ENCODE assay signal across 8 cellular contexts in the genomic region with DNA sequence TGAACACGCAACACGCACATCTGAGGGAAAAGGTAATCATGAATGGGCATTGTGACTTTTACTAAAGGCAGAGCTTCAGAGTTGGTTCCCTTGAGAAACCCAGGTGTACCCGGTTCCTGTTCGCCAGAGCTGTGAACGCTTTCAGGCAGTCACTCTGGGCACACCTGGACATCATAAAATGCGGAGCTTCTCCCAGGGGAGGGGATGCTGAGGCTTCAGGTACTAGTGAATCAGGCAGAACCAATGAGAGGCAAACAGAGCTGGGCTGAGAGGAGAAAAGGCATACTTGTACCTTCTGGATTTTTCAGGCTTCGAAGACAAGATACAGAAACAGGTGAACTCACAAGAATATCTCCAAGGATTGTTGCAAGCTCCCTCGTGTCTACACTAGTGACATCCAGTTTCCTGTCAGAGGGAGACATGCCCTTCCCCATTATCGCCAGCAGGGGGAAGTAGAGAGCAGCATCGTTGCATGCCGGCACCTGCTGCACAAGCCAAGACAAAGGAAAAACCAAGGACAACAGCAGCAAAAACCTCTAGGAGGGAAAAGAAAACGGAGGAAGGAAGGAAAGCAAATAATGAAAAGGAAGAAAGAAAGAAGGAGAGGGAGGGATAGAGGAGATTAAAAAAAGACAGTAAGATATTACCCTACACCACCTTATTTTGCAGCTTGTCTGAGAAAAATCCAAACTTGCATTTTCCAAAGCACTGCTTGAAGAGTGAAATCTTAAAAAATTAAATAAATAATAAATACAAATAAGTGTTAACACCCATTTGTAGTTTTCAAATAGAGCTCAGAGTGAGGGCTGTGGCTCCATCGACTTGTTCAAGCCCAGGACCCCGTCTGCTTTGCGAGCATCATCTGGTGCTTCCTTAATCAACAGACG. TPM values are rescaled to one million over a fixed set of nuclear protein-coding genes. Genes with fewer than 3 reads are reported as not detected.
DNase-seq lines count a peak whose midpoint lies in the region; ATAC-seq and TF ChIP-seq lines count a peak whose summit lies in the region.

No MANE protein-coding gene starts in this region.

- DNase-seq in CD4-positive, alpha-beta T cell = peak; percentile 56 to 78 (median 65)
- DNase-seq in NCI-H1048 (lab: John Stamatoyannopoulos, UW) (peak; percentile 1), cardiac muscle cell (ENCODE audit: low read depth in 1 of 2, low spot score in 1 of 2) (peak; percentile 74 to 78), psoas muscle (peak; percentile 61 to 72), aorta (peak; percentile 77 to 89)
- peak; percentile 73 to 81 for DNase-seq in activated naive CD4-positive, alpha-beta T cell treated with anti-CD3 and anti-CD28 coated beads, Interleukin-2, amount 50 U/mL, for 72 hours (ENCODE audit: low spot score in 2 of 2)

- POLR2A ChIA-PET in CD4-positive, alpha-beta T cell (lab: Charles Lee) = interaction anchor here (0.7 to 3.0 kb wide), 7 partner anchors 44 to 609 kb away, joined by 3 to 25 read pairs (median 4); a partner anchor contains a TSS

- no peaks in the 10 kb centered on the region for H4K20me1 ChIP-seq in SU-DHL-6 (ENCODE audit: low read depth, low read length)

- peak overlapping the region; percentile 51 for H3K4me3 Mint-ChIP-seq in CD4-positive, alpha-beta T cell

- ATAC-seq in CD4-positive, alpha-beta T cell (ENCODE audit: poor library complexity) = peak; percentile 65
- ATAC-seq in GM21526 (IDR thresholded peaks at IDR 0.05; ENCODE audit: low FRiP score, unreplicated experiment) = peak; percentile 65
- peak; percentile 42 to 49 for ATAC-seq in activated naive CD4-positive, alpha-beta T cell treated with anti-CD3 and anti-CD28 coated beads, Interleukin-2, amount 50 U/mL, for 72 hours
- peak; percentile 75 to 83 (median 79) for ATAC-seq in psoas muscle
- peak; percentile 86 for ATAC-seq in aorta (ENCODE audit: low FRiP score)

- peaks cover 19% of the 10 kb centered on the region for H3K27me3 Mint-ChIP-seq in CD4-positive, alpha-beta T cell

- H3K4me3 ChIP-seq in SU-DHL-6 (ENCODE audit: insufficient read depth, low read length, poor library complexity, severe bottlenecking) (no peak overlapping the region), cardiac muscle cell (no peak overlapping the region), psoas muscle (no peak overlapping the region), aorta (ENCODE audit: low read length in 2 of 2) (no peak overlapping the region)

- intact Hi-C loops in CD4-positive, alpha-beta T cell (cut with DNase I, micrococcal nuclease) = loop anchor here (1.0 to 5.0 kb wide), 3 partner anchors 73 to 552 kb away; a partner anchor contains a TSS
- intact Hi-C loops in psoas muscle (cut with DNase I) = loop anchor here (2.0 to 10.0 kb wide), 4 partner anchors 206 to 552 kb away; no protein-coding TSS in a partner anchor
- intact Hi-C loops in aorta (cut with DNase I) = loop anchor here (5.0 to 10.0 kb wide), 4 partner anchors 170 to 633 kb away; a partner anchor contains a TSS

- H3K36me3 ChIP-seq in SU-DHL-6 (ENCODE audit: low read length) (no peaks in the 10 kb centered on the region), cardiac muscle cell (no peaks in the 10 kb centered on the region), psoas muscle (ENCODE audit: insufficient read depth in 1 of 2, low read depth in 1 of 2) (no peaks in the 10 kb centered on the region), aorta (ENCODE audit: control insufficient read depth in 1 of 2, insufficient read depth in 2 of 2, low read length in 1 of 2) (no peaks in the 10 kb centered on the region)

- H3K79me2 ChIP-seq in SU-DHL-6 (ENCODE audit: insufficient read depth, low read length) = no peaks in the 10 kb centered on the region

- peak overlapping the region; percentile 83 for H2AFZ ChIP-seq in SU-DHL-6 (ENCODE audit: low read depth, low read length, severe bottlenecking)

- 27 to 34% (median 32%) methylated on average over 16 of the region's 16 CpGs for WGBS in psoas muscle, 3 donors
- WGBS in aorta, 2 donors = 36 to 38% methylated on average over 16 of the region's 16 CpGs

- peaks cover 3% of the 10 kb centered on the region for H3K4me1 ChIP-seq in cardiac muscle cell (ENCODE audit: low read depth)
- no peaks in the 10 kb centered on the region for H3K4me1 ChIP-seq in psoas muscle
- H3K4me1 ChIP-seq in aorta (ENCODE audit: control insufficient read depth in 1 of 2, insufficient read depth in 2 of 2, low read length in 2 of 2) = no peaks in the 10 kb centered on the region

- H3K27ac ChIP-seq in CD4-positive, alpha-beta T cell (ENCODE audit: low read depth, low read length) = no peak overlapping the region
- H3K27ac ChIP-seq in SU-DHL-6 (ENCODE audit: low read depth, low read length) = no peak overlapping the region
- no peak overlapping the region for H3K27ac ChIP-seq in cardiac muscle cell
- no peak overlapping the region for H3K27ac ChIP-seq in psoas muscle
- no peak overlapping the region for H3K27ac ChIP-seq in aorta (ENCODE audit: low read depth in 1 of 2, low read length in 2 of 2)

- no peaks in the 10 kb centered on the region for H3K9me2 ChIP-seq in SU-DHL-6 (replicated peaks; ENCODE audit: insufficient read depth, low read length)

- H3F3A ChIP-seq in SU-DHL-6 (ENCODE audit: insufficient read depth) = no peaks in the 10 kb centered on the region

- CTCF ChIA-PET in CD4-positive, alpha-beta T cell (lab: Charles Lee) = interaction anchor here (0.5 to 4.7 kb wide), 18 partner anchors 9 to 682 kb away, joined by 3 to 49 read pairs (median 4); a partner anchor contains a TSS

- TF ChIP-seq CTCF in CD4-positive, alpha-beta T cell (IDR thresholded peaks at IDR 0.05) = peak; percentile 98
- TF ChIP-seq CTCF in SU-DHL-6 (IDR thresholded peaks at IDR 0.05; ENCODE audit: insufficient read depth, low read length, poor library complexity, severe bottlenecking) (peak; percentile 92), cardiac muscle cell (IDR thresholded peaks at IDR 0.05; ENCODE audit: low read depth, low read length) (peak; percentile 99), psoas muscle (IDR thresholded peaks at IDR 0.05) (peak; percentile 96)

- H3K9ac ChIP-seq in SU-DHL-6 (ENCODE audit: low read length) = 0 out of 2 replicates have a peak overlapping the region, but pooled peaks have one; percentile 15

- no peaks in the 10 kb centered on the region for H3K36me3 Mint-ChIP-seq in CD4-positive, alpha-beta T cell (ENCODE audit: low read depth)
- no peaks in the 10 kb centered on the region for H3K36me3 Mint-ChIP-seq in activated naive CD4-positive, alpha-beta T cell treated with anti-CD3 and anti-CD28 coated beads, Interleukin-2, amount 50 U/mL, for 72 hours

- no peaks in the 10 kb centered on the region for H3K9me3 Mint-ChIP-seq in CD4-positive, alpha-beta T cell
- H3K9me3 Mint-ChIP-seq in activated naive CD4-positive, alpha-beta T cell treated with anti-CD3 and anti-CD28 coated beads, Interleukin-2, amount 50 U/mL, for 72 hours = no peaks in the 10 kb centered on the region

- peaks cover 9% of the 10 kb centered on the region for H3K27me3 ChIP-seq in CD4-positive, alpha-beta T cell (ENCODE audit: control insufficient read depth, insufficient read depth, low read length)
- no peaks in the 10 kb centered on the region for H3K27me3 ChIP-seq in SU-DHL-6 (ENCODE audit: low read length)
- H3K27me3 ChIP-seq in cardiac muscle cell = peaks cover 11% of the 10 kb centered on the region
- peaks cover 0 to 30% (median 0%) of the 10 kb centered on the region in 3 donors for H3K27me3 ChIP-seq in psoas muscle (ENCODE audit: insufficient read depth in 3 of 3, low read length in 2 of 3)
- H3K27me3 ChIP-seq in aorta (ENCODE audit: control insufficient read depth in 1 of 2, insufficient read depth in 2 of 2, low read length in 1 of 2) = no peaks in the 10 kb centered on the region

- peaks cover 19% of the 10 kb centered on the region for H3K4me1 Mint-ChIP-seq in CD4-positive, alpha-beta T cell (ENCODE audit: low read depth)

- no peaks in the 10 kb centered on the region for H3K9me3 ChIP-seq in CD4-positive, alpha-beta T cell (ENCODE audit: control insufficient read depth, low read length)
- H3K9me3 ChIP-seq in SU-DHL-6 (ENCODE audit: insufficient read depth, low read length) (no peaks in the 10 kb centered on the region), cardiac muscle cell (ENCODE audit: low read depth) (no peaks in the 10 kb centered on the region), psoas muscle (no peaks in the 10 kb centered on the region), aorta (ENCODE audit: control insufficient read depth, low read length) (no peaks in the 10 kb centered on the region)

- H3K4me2 ChIP-seq in SU-DHL-6 (ENCODE audit: low read depth, low read length, poor library complexity, severe bottlenecking) = peak overlapping the region; percentile 49

- H3K27ac Mint-ChIP-seq in CD4-positive, alpha-beta T cell = no peak overlapping the region
- peak overlapping the region in 1 of 2 donors; percentile 7 for H3K27ac Mint-ChIP-seq in activated naive CD4-positive, alpha-beta T cell treated with anti-CD3 and anti-CD28 coated beads, Interleukin-2, amount 50 U/mL, for 72 hours

RNA-seq across cellular contexts. Expression of a gene that starts 2.0 kb away (rescaled TPM):
- not detected for total RNA-seq in CD4-positive, alpha-beta T cell
- total RNA-seq in activated naive CD4-positive, alpha-beta T cell treated with anti-CD3 and anti-CD28 coated beads, Interleukin-2, amount 50 U/mL, for 72 hours = under 1 TPM in 1 of 2 donors, not detected in 1; 0.25 TPM
- total RNA-seq in cardiac muscle cell (not detected in 2 replicates), psoas muscle (not detected), aorta (not detected)
- polyA plus RNA-seq in cardiac muscle cell (0.59 TPM in 1 of 2 replicates, not detected in the other), psoas muscle (not detected), aorta (under 1 TPM in 1 of 2 donors, not detected in 1; 0.13 TPM)

RNA-seq across cellular contexts. Expression of a gene that starts 25.4 kb away (rescaled TPM):
- not detected for total RNA-seq in CD4-positive, alpha-beta T cell
- not detected for total RNA-seq in activated naive CD4-positive, alpha-beta T cell treated with anti-CD3 and anti-CD28 coated beads, Interleukin-2, amount 50 U/mL, for 72 hours
- total RNA-seq in cardiac muscle cell (not detected in 2 replicates), psoas muscle (not detected), aorta (not detected)
- polyA plus RNA-seq in cardiac muscle cell (not detected in 2 replicates), psoas muscle (not detected), aorta (not detected)

RNA-seq across cellular contexts. Expression of a gene that starts 44.3 kb away (rescaled TPM):
- 10 to 100 TPM; 69.3 to 70.3 TPM for total RNA-seq in CD4-positive, alpha-beta T cell
- 10 to 100 TPM; 30.3 to 44.8 TPM for total RNA-seq in activated naive CD4-positive, alpha-beta T cell treated with anti-CD3 and anti-CD28 coated beads, Interleukin-2, amount 50 U/mL, for 72 hours
- 47.4 and 114 TPM in 2 replicates for total RNA-seq in cardiac muscle cell
- 56.6 and 144 TPM in 2 replicates for polyA plus RNA-seq in cardiac muscle cell
- 10 to 100 TPM; 10.3 to 24.2 (median 17.4) TPM for total RNA-seq in psoas muscle
- polyA plus RNA-seq in psoas muscle = 10 to 100 TPM; 35.4 to 49.2 (median 47.3) TPM
- total RNA-seq in aorta = 10 to 100 TPM; 35.0 to 47.0 TPM
- 10 to 100 TPM; 36.7 to 40.2 TPM for polyA plus RNA-seq in aorta

RNA-seq across cellular contexts. Expression of a gene that starts 47.7 kb away (rescaled TPM):
- total RNA-seq in CD4-positive, alpha-beta T cell = 1 to 10 TPM; 7.6 to 8.1 TPM
- total RNA-seq in activated naive CD4-positive, alpha-beta T cell treated with anti-CD3 and anti-CD28 coated beads, Interleukin-2, amount 50 U/mL, for 72 hours = 10 to 100 TPM; 10.0 to 14.8 TPM
- total RNA-seq in cardiac muscle cell (10.9 and 13.4 TPM in 2 replicates), psoas muscle (1 to 10 TPM; 4.9 to 7.8 (median 6.4) TPM), aorta (10 to 100 TPM; 11.5 to 13.3 TPM)
- polyA plus RNA-seq in cardiac muscle cell (16.4 and 22.2 TPM in 2 replicates), psoas muscle (10 to 100 TPM in 1 of 3 donors, 1 to 10 TPM in 2; 4.6 to 10.8 (median 7.6) TPM), aorta (1 to 10 TPM; 5.1 to 5.3 TPM)

RNA-seq across cellular contexts. Expression of a gene that starts 51.0 kb away (rescaled TPM):
- not detected for total RNA-seq in CD4-positive, alpha-beta T cell
- total RNA-seq in activated naive CD4-positive, alpha-beta T cell treated with anti-CD3 and anti-CD28 coated beads, Interleukin-2, amount 50 U/mL, for 72 hours = not detected
- total RNA-seq in cardiac muscle cell = not detected in 2 replicates
- polyA plus RNA-seq in cardiac muscle cell = not detected in 2 replicates
- total RNA-seq in psoas muscle = not detected
- not detected for polyA plus RNA-seq in psoas muscle
- not detected for total RNA-seq in aorta
- polyA plus RNA-seq in aorta = not detected

Comparison
In these comparisons a context has a peak if more than half of its experiments do, and no peak if none do; other contexts are left out.
1. DNase-seq: peak in every context shown above with its lines; median percentile 83 in aorta; 77 in activated naive CD4-positive, alpha-beta T cell treated with anti-CD3 and anti-CD28 coated beads, Interleukin-2, amount 50 U/mL, for 72 hours; 76 in cardiac muscle cell; 66 in psoas muscle; 65 in CD4-positive, alpha-beta T cell; 1 in NCI-H1048.